ENCODE assay signal across 26 cellular contexts in genomic region chr7:41445432-41445831, GRCh38.
DNase-seq lines count a peak whose midpoint lies in the region; ATAC-seq and TF ChIP-seq lines count a peak whose summit lies in the region.
"Had no signal": no experiment of that assay in that cellular context is flagged by ENCODE, and none has a peak within 500 bp of the region (broad histone marks: within the 10 kb centered on the region; RNA-seq: fewer than 3 reads in every experiment).

No MANE protein-coding gene starts in this region.

- no peak overlapping the region for H3K4me3 Mint-ChIP-seq in nephron progenitor cell
- H3K4me3 Mint-ChIP-seq in natural killer cell treated with Interleukin-12 subunit alpha and Interleukin-12 subunit beta and Interleukin-15 and Interleukin-18, amount 100 ng/mL, for 72 hours = no peak overlapping the region
- H3K4me3 Mint-ChIP-seq: CD4-positive, alpha-beta memory T cell had no signal

- peak; percentile 9 for DNase-seq in HT-29 (ENCODE audit: low spot score)
- no peak for DNase-seq in caudate nucleus (lab: John Stamatoyannopoulos, UW)
- no peak for DNase-seq in nephron progenitor cell
- peak; percentile 26 for DNase-seq in superior temporal gyrus (ENCODE audit: extremely low spot score)
- DNase-seq in natural killer cell treated with Interleukin-12 subunit alpha and Interleukin-12 subunit beta and Interleukin-15 and Interleukin-18, amount 100 ng/mL, for 72 hours (ENCODE audit: low spot score) = no peak
- no peak for DNase-seq in activated CD4-positive, alpha-beta T cell treated with anti-CD3 and anti-CD28 coated beads for 48 hours
- DNase-seq in kidney glomerular epithelial cell (lab: John Stamatoyannopoulos, UW) = no peak
- DNase-seq: Caco-2; CD4-positive, alpha-beta memory T cell; DMS 273 treated with DMSO at 0.1 percent for 48 hours; GOT3; IMR-90; KG1; MG63; NCI-H1105 treated with DMSO at 0.1 percent for 48 hours; NCI-H146; NCI-H2029; NCI-H2227 treated with DMSO at 0.1 percent for 48 hours; NCI-H510A; NCI-H82; NK-92 treated with Interleukin-12 subunit alpha and Interleukin-12 subunit beta, amount 100 ng/mL, for 24 hours; PC-9; Right ventricle myocardium superior; RPMI8226 had no signal

- H3K27ac ChIP-seq in caudate nucleus (ENCODE audit: low read depth, low read length) = peak overlapping the region; percentile 52
- H3K27ac ChIP-seq: PC-9, SJSA1 had no signal

- peak overlapping the region; percentile 30 for H3K27ac Mint-ChIP-seq in nephron progenitor cell
- no peak overlapping the region for H3K27ac Mint-ChIP-seq in natural killer cell treated with Interleukin-12 subunit alpha and Interleukin-12 subunit beta and Interleukin-15 and Interleukin-18, amount 100 ng/mL, for 72 hours
- H3K27ac Mint-ChIP-seq: CD4-positive, alpha-beta memory T cell had no signal

- TF ChIP-seq CTCF in nephron progenitor cell (IDR thresholded peaks at IDR 0.05) = no peak

- H3K27me3 Mint-ChIP-seq in nephron progenitor cell (ENCODE audit: low read depth, poor library complexity) = no peaks in the 10 kb centered on the region
- H3K27me3 Mint-ChIP-seq in natural killer cell treated with Interleukin-12 subunit alpha and Interleukin-12 subunit beta and Interleukin-15 and Interleukin-18, amount 100 ng/mL, for 72 hours = no peaks in the 10 kb centered on the region

- H3K36me3 Mint-ChIP-seq in nephron progenitor cell (ENCODE audit: low read depth) = no peaks in the 10 kb centered on the region
- peaks cover 3% of the 10 kb centered on the region for H3K36me3 Mint-ChIP-seq in natural killer cell treated with Interleukin-12 subunit alpha and Interleukin-12 subunit beta and Interleukin-15 and Interleukin-18, amount 100 ng/mL, for 72 hours
- H3K36me3 Mint-ChIP-seq: CD4-positive, alpha-beta memory T cell had no signal

- peaks cover 25% of the 10 kb centered on the region for H3K4me1 Mint-ChIP-seq in nephron progenitor cell
- no peaks in the 10 kb centered on the region for H3K4me1 Mint-ChIP-seq in natural killer cell treated with Interleukin-12 subunit alpha and Interleukin-12 subunit beta and Interleukin-15 and Interleukin-18, amount 100 ng/mL, for 72 hours (ENCODE audit: low read depth in 2 of 2)
- H3K4me1 Mint-ChIP-seq: CD4-positive, alpha-beta memory T cell had no signal

- no peak for ATAC-seq in natural killer cell treated with Interleukin-12 subunit alpha and Interleukin-12 subunit beta and Interleukin-15 and Interleukin-18, amount 100 ng/mL, for 72 hours
- no peak for ATAC-seq in GM18505 (IDR thresholded peaks at IDR 0.05; ENCODE audit: unreplicated experiment)

- TF ChIP-seq POLR2A in GM18505 (IDR thresholded peaks at IDR 0.05; ENCODE audit: borderline replicate concordance, extremely low read depth, insufficient read depth, insufficient read length) = no peak

- no peaks in the 10 kb centered on the region for H3K9me3 Mint-ChIP-seq in nephron progenitor cell
- peaks cover 11% of the 10 kb centered on the region for H3K9me3 Mint-ChIP-seq in natural killer cell treated with Interleukin-12 subunit alpha and Interleukin-12 subunit beta and Interleukin-15 and Interleukin-18, amount 100 ng/mL, for 72 hours

Comparison
In these comparisons a context has a peak if more than half of its experiments do, and no peak if none do; other contexts are left out.
1. DNase-seq: peak in HT-29 (single experiment) and superior temporal gyrus (single experiment); none in caudate nucleus (0 of 61), nephron progenitor cell (single experiment), natural killer cell treated with Interleukin-12 subunit alpha and Interleukin-12 subunit beta and Interleukin-15 and Interleukin-18, amount 100 ng/mL, for 72 hours (single experiment), activated CD4-positive, alpha-beta T cell treated with anti-CD3 and anti-CD28 coated beads for 48 hours (single experiment) and kidney glomerular epithelial cell (single experiment).